28 cellular contexts compared by ENCODE assay signal in genomic region chr6:128275681-128276080, GRCh38.
DNase-seq lines count a peak whose midpoint lies in the region; ATAC-seq and TF ChIP-seq lines count a peak whose summit lies in the region.
"Had no signal": no experiment of that assay in that cellular context is flagged by ENCODE, and none has a peak within 500 bp of the region (broad histone marks: within the 10 kb centered on the region; RNA-seq: fewer than 3 reads in every experiment).

No MANE protein-coding gene starts in this region.

- H3K27ac ChIP-seq in Panc1 (ENCODE audit: low read length) = peak overlapping the region; percentile 59; the same call in 1 of the 2 replicates
- H3K27ac ChIP-seq: neutrophil, SJCRH30, upper lobe of left lung had no signal

- POLR2A ChIA-PET in Panc1 (lab: Charles Lee) = no interaction called here

- in situ Hi-C loops in Panc1 (cut with HindIII; ENCODE audit: low pct_unique_long_range_greater_than_20kb, low sequenced_read_pairs) = no loop called here

- no peak for ATAC-seq in Panc1
- ATAC-seq: activated CD8-positive, alpha-beta T cell treated with anti-CD3 and anti-CD28 coated beads, Interleukin-2, amount 10 ng/mL, durations not matched to agents 7 days and 5 days; GM12878; left cardiac atrium had no signal

- H3K4me3 ChIP-seq in Panc1 (ENCODE audit: low read depth in 2 of 2, low read length in 2 of 2) = no peak overlapping the region
- H3K4me3 ChIP-seq in epithelial cell of esophagus (ENCODE audit: low read length) = no peak overlapping the region
- H3K4me3 ChIP-seq: GM12878, SJCRH30, upper lobe of left lung had no signal

- no peak for TF ChIP-seq CTCF in Calu3 (IDR thresholded peaks at IDR 0.05; ENCODE audit: unreplicated experiment)
- TF ChIP-seq CTCF in Panc1 (IDR thresholded peaks at IDR 0.05) = no peak
- TF ChIP-seq CTCF in epithelial cell of esophagus (IDR thresholded peaks at IDR 0.05; ENCODE audit: insufficient read depth, low read depth, low read length, missing control alignments) = no peak
- TF ChIP-seq CTCF in CD14-positive monocyte (IDR thresholded peaks at IDR 0.05) = no peak

- H3K4me1 Mint-ChIP-seq in Calu3 (ENCODE audit: low read depth, unreplicated experiment) (peaks cover 37% of the 10 kb centered on the region), CD14-positive monocyte (no peaks in the 10 kb centered on the region)
- H3K4me1 Mint-ChIP-seq: memory B cell; stimulated activated effector memory CD8-positive, alpha-beta T cell treated with anti-CD3 and anti-CD28 coated beads, Interleukin-12 subunit alpha, Interleukin-12 subunit beta, amount 100 ng/mL, for 72 hours had no signal

- no TSS peak for BruUV-seq in Calu3 (replicated peaks; lab: Mats Ljungman, UMichigan)
- BruUV-seq in Panc1 (replicated peaks; lab: Mats Ljungman, UMichigan) = no TSS peak

- H3K4me3 Mint-ChIP-seq in Calu3 (ENCODE audit: low read depth, unreplicated experiment) = no peak overlapping the region
- no peak overlapping the region for H3K4me3 Mint-ChIP-seq in CD14-positive monocyte
- H3K4me3 Mint-ChIP-seq: activated CD8-positive, alpha-beta T cell treated with anti-CD3 and anti-CD28 coated beads, Interleukin-2, amount 10 ng/mL, durations not matched to agents 7 days and 5 days; brain; memory B cell; stimulated activated effector memory CD8-positive, alpha-beta T cell treated with anti-CD3 and anti-CD28 coated beads, Interleukin-12 subunit alpha, Interleukin-12 subunit beta, amount 100 ng/mL, for 72 hours; T-helper 1 cell treated with Interleukin-12 subunit alpha and Interleukin-12 subunit beta and Interleukin-4 antibody, amounts not matched to agents 30 μg/mL and 1 μg/mL, for 36 hours had no signal

- H3K27ac Mint-ChIP-seq in Calu3 (ENCODE audit: unreplicated experiment) = peak overlapping the region; percentile 30
- no peak overlapping the region for H3K27ac Mint-ChIP-seq in CD14-positive monocyte
- H3K27ac Mint-ChIP-seq: activated CD8-positive, alpha-beta T cell treated with anti-CD3 and anti-CD28 coated beads, Interleukin-2, amount 10 ng/mL, durations not matched to agents 7 days and 5 days; memory B cell; stimulated activated effector memory CD8-positive, alpha-beta T cell treated with anti-CD3 and anti-CD28 coated beads, Interleukin-12 subunit alpha, Interleukin-12 subunit beta, amount 100 ng/mL, for 72 hours; T-helper 1 cell treated with Interleukin-12 subunit alpha and Interleukin-12 subunit beta and Interleukin-4 antibody, amounts not matched to agents 30 μg/mL and 1 μg/mL, for 36 hours had no signal

- intact Hi-C loops in Calu3 (cut with micrococcal nuclease; ENCODE audit: unreplicated experiment) = no loop called here
- intact Hi-C loops in Panc1 (cut with micrococcal nuclease; ENCODE audit: unreplicated experiment) = no loop called here
- intact Hi-C loops in CD14-positive monocyte (cut with micrococcal nuclease) = no loop called here

- H3K27me3 Mint-ChIP-seq in Calu3 (ENCODE audit: unreplicated experiment) (no peaks in the 10 kb centered on the region), CD14-positive monocyte (ENCODE audit: low read depth in 3 of 3) (no peaks in the 10 kb centered on the region)
- H3K27me3 Mint-ChIP-seq: brain, memory B cell had no signal

- no peaks in the 10 kb centered on the region for H3K27me3 ChIP-seq in Panc1 (ENCODE audit: control insufficient read depth, insufficient read depth, low read length)
- H3K27me3 ChIP-seq: neutrophil, SJCRH30, upper lobe of left lung had no signal

- no peaks in the 10 kb centered on the region for H3K9me3 ChIP-seq in Panc1 (ENCODE audit: control insufficient read depth, insufficient read depth, low read depth, low read length)
- H3K9me3 ChIP-seq: neutrophil, SJCRH30, upper lobe of left lung had no signal

- H3K36me3 ChIP-seq in Panc1 (ENCODE audit: control insufficient read depth, insufficient read depth, low read length) = no peaks in the 10 kb centered on the region
- H3K36me3 ChIP-seq: neutrophil, SJCRH30, upper lobe of left lung had no signal

- H3K9me3 Mint-ChIP-seq in Calu3 (ENCODE audit: low read depth, unreplicated experiment) = no peaks in the 10 kb centered on the region
- H3K9me3 Mint-ChIP-seq in CD14-positive monocyte = peaks cover 0 to 4% (median 0%) of the 10 kb centered on the region in 7 donors
- H3K9me3 Mint-ChIP-seq: brain; memory B cell; stimulated activated effector memory CD8-positive, alpha-beta T cell treated with anti-CD3 and anti-CD28 coated beads, Interleukin-12 subunit alpha, Interleukin-12 subunit beta, amount 100 ng/mL, for 72 hours; T-helper 1 cell treated with Interleukin-12 subunit alpha and Interleukin-12 subunit beta and Interleukin-4 antibody, amounts not matched to agents 30 μg/mL and 1 μg/mL, for 36 hours had no signal

- H3K4me1 ChIP-seq in Panc1 (ENCODE audit: control insufficient read depth, insufficient read depth, low read length) = peaks cover 23% of the 10 kb centered on the region

- DNase-seq in Calu3 = no peak
- no peak for DNase-seq in Panc1 (ENCODE audit: low read depth, low spot score)
- peak; percentile 27 for DNase-seq in epithelial cell of esophagus (ENCODE audit: low read depth)
- peak; percentile 14 for DNase-seq in myocyte (ENCODE audit: low read depth)
- DNase-seq in NCI-H345 treated with DMSO at 0.1 percent for 48 hours (lab: John Stamatoyannopoulos, UW; ENCODE audit: unreplicated experiment) = no peak
- no peak for DNase-seq in cerebellar nuclear complex (lab: John Stamatoyannopoulos, UW)
- DNase-seq in CD14-positive monocyte (ENCODE audit: low spot score) = no peak
- no peak for DNase-seq in activated gamma-delta T cell treated with Interleukin-2 at 50 U/mL for 16 hours
- DNase-seq: activated CD8-positive, alpha-beta T cell treated with anti-CD3 and anti-CD28 coated beads, Interleukin-2, amount 10 ng/mL, durations not matched to agents 7 days and 5 days; activated gamma-delta T cell; activated T-cell treated with anti-CD3 and anti-CD28 coated beads for 4 hours; COR-L47; cortex of kidney; DMS79 treated with DMSO at 0.1 percent for 48 hours; Kasumi-1; left cardiac atrium; NCI-H1048; NCI-H2081 treated with DMSO at 0.1 percent for 48 hours; NCI-H510A; SJCRH30; substantia nigra; upper lobe of left lung had no signal

- H3K36me3 Mint-ChIP-seq in Calu3 (ENCODE audit: insufficient read depth, unreplicated experiment) (no peaks in the 10 kb centered on the region), CD14-positive monocyte (no peaks in the 10 kb centered on the region)
- H3K36me3 Mint-ChIP-seq: brain; memory B cell; stimulated activated effector memory CD8-positive, alpha-beta T cell treated with anti-CD3 and anti-CD28 coated beads, Interleukin-12 subunit alpha, Interleukin-12 subunit beta, amount 100 ng/mL, for 72 hours had no signal

- CTCF ChIA-PET in Calu3 (lab: Charles Lee) (no interaction called here), Panc1 (lab: Charles Lee) (no interaction called here)

Comparison
In these comparisons a context has a peak if more than half of its experiments do, and no peak if none do; other contexts are left out.
1. DNase-seq: peak in epithelial cell of esophagus (single experiment) and myocyte (single experiment); none in Calu3 (single experiment), Panc1 (single experiment), NCI-H345 treated with DMSO at 0.1 percent for 48 hours (single experiment), cerebellar nuclear complex (0 of 2), CD14-positive monocyte (single experiment) and activated gamma-delta T cell treated with Interleukin-2 at 50 U/mL for 16 hours (single experiment).